In genomic region chr13:59806801-59807200, GRCh38 we compare ENCODE assay signal across 22 cellular contexts.
"Had no signal": no experiment of that assay in that cellular context is flagged by ENCODE, and none has a peak within 500 bp of the region (broad histone marks: within the 10 kb centered on the region; RNA-seq: fewer than 3 reads in every experiment).

No MANE protein-coding gene starts in this region.

- H3K27me3 ChIP-seq: esophagus squamous epithelium, ovary, testis, tibial artery had no signal

- FAIRE-seq: keratinocyte had no signal

- H3K4me1 ChIP-seq: esophagus squamous epithelium, testis had no signal

- DNase-seq: dermis blood vessel endothelial cell; effector memory CD4-positive, alpha-beta T cell; erythroblast; esophagus squamous epithelium; foreskin melanocyte; hypothalamus; immature natural killer cell; natural killer cell; occipital lobe; ovary; stimulated activated CD4-positive, alpha-beta T cell treated with anti-CD3 and anti-CD28 coated beads, Interleukin-2, amount 100 ng/mL, for 24 hours; stimulated activated CD4-positive, alpha-beta T cell treated with anti-CD3 and anti-CD28 coated beads, Interleukin-4, amount 100 ng/mL, for 24 hours; stimulated activated naive CD8-positive, alpha-beta T cell treated with anti-CD3 and anti-CD28 coated beads, Interleukin-15, Interleukin-2, amounts not matched to agents 100 U/mL and 50 U/mL, for 24 hours; substantia nigra; testis; tibial artery had no signal

- H3K9me3 ChIP-seq: esophagus squamous epithelium, ovary, testis, tibial artery had no signal

- ATAC-seq: left lobe of liver; natural killer cell; sciatic nerve; stimulated activated effector memory CD8-positive, alpha-beta T cell treated with anti-CD3 and anti-CD28 coated beads, Interleukin-12 subunit alpha, Interleukin-12 subunit beta, amount 100 ng/mL, for 72 hours; stimulated activated naive CD8-positive, alpha-beta T cell treated with anti-CD3 and anti-CD28 coated beads, Interleukin-15, Interleukin-2, amounts not matched to agents 100 U/mL and 50 U/mL, for 24 hours had no signal

- H3K4me3 ChIP-seq: coronary artery, esophagus squamous epithelium, lung, ovary, testis, tibial artery had no signal

- H3K36me3 ChIP-seq: esophagus squamous epithelium, ovary, tibial artery had no signal

- H3K27ac ChIP-seq: coronary artery, esophagus squamous epithelium, ovary, testis, tibial artery had no signal
